In the genomic region with DNA sequence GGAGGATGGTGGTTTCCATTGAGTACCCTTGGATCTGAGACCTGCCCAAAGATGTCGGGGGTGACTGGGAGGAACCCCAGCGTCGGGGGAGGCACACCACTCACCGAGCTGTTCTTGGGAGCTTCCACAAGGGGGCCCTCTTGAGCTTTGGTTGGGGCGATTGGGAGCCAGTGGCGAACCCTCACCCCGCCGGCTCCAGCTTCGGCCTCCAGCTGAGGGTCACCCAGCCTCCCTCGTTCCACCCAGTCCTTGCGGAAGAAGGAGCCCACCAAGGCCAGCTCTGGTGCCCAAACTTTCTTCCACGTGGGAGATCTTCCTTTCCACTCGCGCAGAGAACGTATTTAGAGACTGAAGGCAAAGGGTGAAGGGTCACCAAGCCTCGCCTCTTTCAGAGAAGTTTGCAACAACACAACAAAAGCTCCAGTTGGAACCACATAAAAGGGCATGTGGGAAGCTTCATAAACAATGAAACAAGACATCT, we compare ENCODE assay signal across 9 cellular contexts. TPM values are rescaled to one million over a fixed set of nuclear protein-coding genes. Genes with fewer than 3 reads are reported as not detected.
DNase-seq lines count a peak whose midpoint lies in the region; ATAC-seq and TF ChIP-seq lines count a peak whose summit lies in the region.
"Had no signal": no experiment of that assay in that cellular context is flagged by ENCODE, and none has a peak within 500 bp of the region (broad histone marks: within the 10 kb centered on the region; RNA-seq: fewer than 3 reads in every experiment).

No MANE protein-coding gene starts in this region.

- no peak overlapping the region for H3K27ac ChIP-seq in KMS-11
- no peak overlapping the region for H3K27ac ChIP-seq in psoas muscle
- H3K27ac ChIP-seq in thyroid gland, result no peak overlapping the region

- DNase-seq in CD1c-positive myeloid dendritic cell (ENCODE audit: extremely low spot score), result peak; percentile 27
- DNase-seq in activated CD8-positive, alpha-beta memory T cell treated with anti-CD3 and anti-CD28 coated beads for 1 hour (ENCODE audit: extremely low read depth in 1 of 2, low read depth in 1 of 2), result peak; percentile 1 to 19
- peak; percentile 57 for DNase-seq in fibroblast of pulmonary artery (ENCODE audit: low read depth)
- peak; percentile 45 to 70 for DNase-seq in psoas muscle
- no peak for DNase-seq in SK-N-DZ (ENCODE audit: low spot score)
- no peak for DNase-seq in DMS79 (lab: John Stamatoyannopoulos, UW)
- no peak for DNase-seq in thyroid gland

- TF ChIP-seq CTCF in KMS-11 (conservative IDR thresholded peaks at IDR 0.05; ENCODE audit: low read depth, low read length), result peak; percentile 44; the same call in 1 of the 2 replicates
- peak; percentile 60 for TF ChIP-seq CTCF in fibroblast of pulmonary artery (IDR thresholded peaks at IDR 0.05; ENCODE audit: low read length, missing control alignments)
- peak; percentile 39 for TF ChIP-seq CTCF in psoas muscle (IDR thresholded peaks at IDR 0.05)
- peak in 2 of 6 experiments; percentile 18 to 19 for TF ChIP-seq CTCF in thyroid gland (IDR thresholded peaks at IDR 0.05)

- ATAC-seq in psoas muscle, result peak in 1 of 4 donors; percentile 67

- H3K4me1 ChIP-seq in KMS-11 (ENCODE audit: low read depth, poor library complexity, severe bottlenecking) (no peaks in the 10 kb centered on the region), psoas muscle (no peaks in the 10 kb centered on the region), thyroid gland (no peaks in the 10 kb centered on the region)

- H3K27me3 ChIP-seq in KMS-11 (ENCODE audit: insufficient read depth, low read depth) (no peaks in the 10 kb centered on the region), psoas muscle (ENCODE audit: insufficient read depth in 3 of 3, low read length in 2 of 3) (peaks cover 0 to 5% (median 5%) of the 10 kb centered on the region in 3 donors), thyroid gland (no peaks in the 10 kb centered on the region)

- H3K4me3 ChIP-seq in KMS-11 (IDR thresholded peaks at IDR 0.05; ENCODE audit: insufficient read depth, low read depth, low read length) (no peak overlapping the region), fibroblast of pulmonary artery (replicated peaks; ENCODE audit: low read depth, low read length) (no peak overlapping the region), psoas muscle (no peak overlapping the region), thyroid gland (replicated peaks in 1 of 3) (no peak overlapping the region)

- H3K79me2 ChIP-seq in KMS-11 (ENCODE audit: insufficient read depth, low read depth), result no peaks in the 10 kb centered on the region

- no peaks in the 10 kb centered on the region for H3K36me3 ChIP-seq in KMS-11 (ENCODE audit: insufficient read depth)
- no peaks in the 10 kb centered on the region for H3K36me3 ChIP-seq in psoas muscle (ENCODE audit: insufficient read depth in 1 of 2, low read depth in 1 of 2)
- no peaks in the 10 kb centered on the region for H3K36me3 ChIP-seq in thyroid gland

- intact Hi-C loops in psoas muscle (cut with DNase I), result loop anchor here in 1 of 2 donors (10.0 kb wide), 1 partner anchor 373 kb away; the partner anchor contains the start of genes GNAS and GNAS-AS1
- intact Hi-C loops in thyroid gland (cut with DNase I), result no loop called here

- no peak overlapping the region for H3K9ac ChIP-seq in KMS-11

- H3K4me2 ChIP-seq in KMS-11, result no peak overlapping the region

- H2AFZ ChIP-seq in KMS-11 (ENCODE audit: low read depth), result no peak overlapping the region

- peaks cover 19% of the 10 kb centered on the region for H3K9me3 ChIP-seq in psoas muscle
- H3K9me3 ChIP-seq in thyroid gland, result no peaks in the 10 kb centered on the region

- WGBS in psoas muscle, 3 donors, result 40 to 57% (median 52%) methylated on average over 16 of the region's 16 CpGs
- 27 to 35% methylated on average over 15 to 16 of the region's 16 CpGs for WGBS in thyroid gland, 2 donors

- TF ChIP-seq POLR2A in thyroid gland (IDR thresholded peaks at IDR 0.05), result no peak

- H4K20me1 ChIP-seq in KMS-11 (ENCODE audit: insufficient read depth), result no peaks in the 10 kb centered on the region

RNA-seq across cellular contexts. Expression of gene APCDD1L, which starts 33.6 kb away (rescaled TPM):
- 1 to 10 TPM in 1 of 4 donors, under 1 TPM in 3; 0.14 to 1.2 (median 0.18) TPM for total RNA-seq in psoas muscle
- under 1 TPM; 0.03 to 0.10 (median 0.07) TPM for polyA plus RNA-seq in psoas muscle
- 0.03 and 0.29 TPM in 2 replicates for polyA plus RNA-seq in SK-N-DZ (2014; cell fraction: cytosol; rRNA removed)
- 0.18 and 0.83 TPM in 2 replicates for polyA plus RNA-seq in SK-N-DZ (2014; cell fraction: nucleus; rRNA removed)
- total RNA-seq in thyroid gland, result under 1 TPM in 1 of 4 donors, not detected in 3; 0.11 TPM
- polyA plus RNA-seq: neural cell had no signal

Comparison
In these comparisons a context has a peak if more than half of its experiments do, and no peak if none do; other contexts are left out.
1. DNase-seq: peak in CD1c-positive myeloid dendritic cell (single experiment), activated CD8-positive, alpha-beta memory T cell treated with anti-CD3 and anti-CD28 coated beads for 1 hour (2 of 2), fibroblast of pulmonary artery (single experiment) and psoas muscle (2 of 2); none in SK-N-DZ (single experiment), DMS79 (single experiment) and thyroid gland (0 of 2).